ENCODE assay signal across 29 cellular contexts in the genomic region with DNA sequence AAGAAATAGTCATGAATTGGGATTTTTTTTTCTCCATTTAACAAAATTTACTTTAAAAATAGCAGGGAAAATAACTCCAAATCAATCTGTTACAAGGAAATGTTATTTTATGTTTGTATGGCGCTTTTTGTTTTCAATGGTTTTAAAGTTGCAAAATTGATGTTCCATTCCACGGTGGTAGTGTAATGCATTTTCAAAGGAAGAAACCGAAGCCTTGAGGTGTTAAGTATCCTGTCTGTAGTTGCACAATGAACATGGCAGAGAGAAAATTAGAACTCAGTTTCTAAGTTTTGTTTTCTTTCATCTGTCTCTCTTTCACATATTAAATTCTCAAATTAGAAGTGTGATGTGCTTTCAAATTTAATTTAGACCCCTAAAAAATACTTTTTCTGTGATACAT.
DNase-seq lines count a peak whose midpoint lies in the region; ATAC-seq, FAIRE-seq and TF ChIP-seq lines count a peak whose summit lies in the region.
"Had no signal": no experiment of that assay in that cellular context is flagged by ENCODE, and none has a peak within 500 bp of the region (broad histone marks: within the 10 kb centered on the region; RNA-seq: fewer than 3 reads in every experiment).

No MANE protein-coding gene starts in this region.

- H3K4me3 ChIP-seq in A549 = no peak overlapping the region
- no peak overlapping the region for H3K4me3 ChIP-seq in choroid plexus epithelial cell (ENCODE audit: low read depth, low read length)
- H3K4me3 ChIP-seq in osteoblast (ENCODE audit: insufficient read depth, low read length) = peak overlapping the region; percentile 52
- H3K4me3 ChIP-seq: BLaER1, body of pancreas, GM12878, neural progenitor cell, transverse colon had no signal

- H3K36me3 Mint-ChIP-seq in glutamatergic neuron (ENCODE audit: unreplicated experiment) = no peaks in the 10 kb centered on the region
- H3K36me3 Mint-ChIP-seq: activated CD4-positive, alpha-beta memory T cell treated with anti-CD3 and anti-CD28 coated beads for 36 hours; activated naive CD8-positive, alpha-beta T cell treated with anti-CD3 and anti-CD28 coated beads for 36 hours had no signal

- H3K4me2 ChIP-seq in A549 (peak overlapping the region; percentile 69; the same call in 2 of the 3 replicates), osteoblast (ENCODE audit: insufficient read depth, low read length) (peak overlapping the region; percentile 78)
- H3K4me2 ChIP-seq: BLaER1, neural progenitor cell had no signal

- no peaks in the 10 kb centered on the region for H3K4me1 Mint-ChIP-seq in glutamatergic neuron (ENCODE audit: low read depth, unreplicated experiment)
- H3K4me1 Mint-ChIP-seq: activated naive CD8-positive, alpha-beta T cell treated with anti-CD3 and anti-CD28 coated beads for 36 hours; neural progenitor cell had no signal

- peaks cover 42% of the 10 kb centered on the region for H3K4me1 ChIP-seq in A549
- H3K4me1 ChIP-seq in osteoblast (ENCODE audit: insufficient read depth, low read length) = peaks cover 53% of the 10 kb centered on the region
- H3K4me1 ChIP-seq: BLaER1, body of pancreas, neural progenitor cell, transverse colon had no signal

- no peaks in the 10 kb centered on the region for H3K36me3 ChIP-seq in osteoblast (ENCODE audit: insufficient read depth, low read length)
- H3K36me3 ChIP-seq: BLaER1, neural progenitor cell, sigmoid colon, transverse colon had no signal

- no peaks in the 10 kb centered on the region for H3K27me3 ChIP-seq in osteoblast (ENCODE audit: insufficient read depth, low read length)
- H3K27me3 ChIP-seq: BLaER1, body of pancreas, neural progenitor cell, sigmoid colon, transverse colon had no signal

- POLR2A ChIA-PET in A549 (lab: Yijun Ruan, JAX) = no interaction called here

- peaks cover 2% of the 10 kb centered on the region for H3K27me3 Mint-ChIP-seq in glutamatergic neuron (ENCODE audit: unreplicated experiment)
- H3K27me3 Mint-ChIP-seq: activated CD4-positive, alpha-beta memory T cell treated with anti-CD3 and anti-CD28 coated beads for 36 hours; activated naive CD8-positive, alpha-beta T cell treated with anti-CD3 and anti-CD28 coated beads for 36 hours had no signal

- ATAC-seq in A549 = no peak
- ATAC-seq: body of pancreas, GM12878, Right ventricle myocardium inferior had no signal

- no peaks in the 10 kb centered on the region for H3K9me3 Mint-ChIP-seq in glutamatergic neuron (ENCODE audit: unreplicated experiment)
- H3K9me3 Mint-ChIP-seq: activated CD4-positive, alpha-beta memory T cell treated with anti-CD3 and anti-CD28 coated beads for 36 hours; activated naive CD8-positive, alpha-beta T cell treated with anti-CD3 and anti-CD28 coated beads for 36 hours; neural progenitor cell had no signal

- no peaks in the 10 kb centered on the region for H3K79me2 ChIP-seq in osteoblast (ENCODE audit: insufficient read depth, low read length)

- H3K27ac Mint-ChIP-seq in glutamatergic neuron (ENCODE audit: unreplicated experiment) = no peak overlapping the region
- H3K27ac Mint-ChIP-seq: activated CD4-positive, alpha-beta memory T cell treated with anti-CD3 and anti-CD28 coated beads for 36 hours; activated naive CD8-positive, alpha-beta T cell treated with anti-CD3 and anti-CD28 coated beads for 36 hours; neural progenitor cell had no signal

- FAIRE-seq in A549 (lab: Jason Lieb, UNC) = no peak
- FAIRE-seq: GM12878, H1, keratinocyte had no signal

- WGBS in A549 (ENCODE audit: missing lambda C conversion rate) = 80% methylated on average over 3 of the region's 3 CpGs

- no peak overlapping the region for H3K4me3 Mint-ChIP-seq in glutamatergic neuron (ENCODE audit: unreplicated experiment)
- H3K4me3 Mint-ChIP-seq: activated CD4-positive, alpha-beta memory T cell treated with anti-CD3 and anti-CD28 coated beads for 36 hours; activated naive CD8-positive, alpha-beta T cell treated with anti-CD3 and anti-CD28 coated beads for 36 hours; neural progenitor cell had no signal

- no peak for TF ChIP-seq RAD21 in A549 (conservative IDR thresholded peaks at IDR 0.05 in 1 of 2, IDR thresholded peaks at IDR 0.05 in 1 of 2)

- no peaks in the 10 kb centered on the region for H4K20me1 ChIP-seq in osteoblast (ENCODE audit: insufficient read depth, low read length)
- H4K20me1 ChIP-seq: BLaER1 had no signal

- TF ChIP-seq EP300 in A549 (IDR thresholded peaks at IDR 0.05) = no peak

- no peak for TF ChIP-seq CTCF in A549 (IDR thresholded peaks at IDR 0.05)
- no peak for TF ChIP-seq CTCF in choroid plexus epithelial cell (conservative IDR thresholded peaks at IDR 0.05; ENCODE audit: low read depth, low read length)
- TF ChIP-seq CTCF in osteoblast (IDR thresholded peaks at IDR 0.05; ENCODE audit: extremely low read depth, low read depth, low read length) = no peak
- TF ChIP-seq CTCF in glutamatergic neuron (IDR thresholded peaks at IDR 0.05; ENCODE audit: partially characterized antibody, unreplicated experiment) = no peak

- H3K9me3 ChIP-seq in A549 (no peaks in the 10 kb centered on the region), osteoblast (ENCODE audit: low read depth, low read length) (no peaks in the 10 kb centered on the region)
- H3K9me3 ChIP-seq: BLaER1, body of pancreas, sigmoid colon, transverse colon had no signal

- TF ChIP-seq POLR2A in A549 (IDR thresholded peaks at IDR 0.05; ENCODE audit: low read length) = no peak

- DNase-seq in A549 (ENCODE audit: low read depth in 1 of 2, low spot score in 1 of 2) (no peak), LHCN-M2 (ENCODE audit: low read depth) (peak; percentile 67), choroid plexus epithelial cell (ENCODE audit: low read depth) (peak; percentile 79), osteoblast (ENCODE audit: insufficient read length, low spot score, missing footprints) (no peak), glutamatergic neuron (no peak), medulla oblongata (ENCODE audit: extremely low spot score) (no peak), NCI-H345 (lab: John Stamatoyannopoulos, UW) (no peak)
- DNase-seq in activated CD8-positive, alpha-beta memory T cell treated with anti-CD3 and anti-CD28 coated beads, Interleukin-2, amount 50 U/mL, for 48 hours = no peak
- DNase-seq: activated CD4-positive, alpha-beta memory T cell treated with anti-CD3 and anti-CD28 coated beads for 36 hours; activated effector memory CD4-positive, alpha-beta T cell treated with Interleukin-2 at 50 U/mL for 16 hours; activated naive CD8-positive, alpha-beta T cell treated with anti-CD3 and anti-CD28 coated beads for 36 hours; activated T-cell treated with anti-CD3 and anti-CD28 coated beads for 4 hours; body of pancreas; DMS79; effector CD8-positive, alpha-beta T cell; Karpas-422; NCI-H1092 treated with DMSO at 0.1 percent for 48 hours; NCI-H2029; NCI-H226; NCI-H748 treated with DMSO at 0.1 percent for 48 hours; sigmoid colon; stimulated activated CD8-positive, alpha-beta memory T cell treated with anti-CD3 and anti-CD28 coated beads, Interleukin-4, amount 100 ng/mL, for 48 hours; transverse colon had no signal

- CTCF ChIA-PET in A549 (lab: Yijun Ruan, JAX) = no interaction called here

- H3K27ac ChIP-seq in A549 (peak overlapping the region in 1 of 2 experiments; percentile 77; a peak in 2 of 6 replicates), osteoblast (ENCODE audit: low read depth, low read length) (peak overlapping the region; percentile 87)
- H3K27ac ChIP-seq: BLaER1, body of pancreas, neural progenitor cell, transverse colon had no signal

- H2AFZ ChIP-seq in osteoblast (ENCODE audit: low read length) = no peak overlapping the region
- H2AFZ ChIP-seq: neural progenitor cell had no signal

TF ChIP-seq in A549, 52 proteins besides CTCF, POLR2A, EP300 and RAD21 (continues in another document):
- TF ChIP-seq CBX2 (IDR thresholded peaks at IDR 0.05; ENCODE audit: borderline replicate concordance, low read depth) (no peak), FOXS1 (CRISPR knock-in tag; IDR thresholded peaks at IDR 0.05) (no peak), RNF2 (IDR thresholded peaks at IDR 0.05; ENCODE audit: borderline replicate concordance, low read depth) (no peak), NFE2L2 (conservative IDR thresholded peaks at IDR 0.05; ENCODE audit: low read length) (no peak), RARB (CRISPR knock-in tag; IDR thresholded peaks at IDR 0.05) (no peak), RCOR1 (IDR thresholded peaks at IDR 0.05; ENCODE audit: low read depth, low read length) (no peak), E2F6 (IDR thresholded peaks at IDR 0.05; ENCODE audit: borderline replicate concordance, low read depth) (no peak), HDAC2 (IDR thresholded peaks at IDR 0.05) (no peak), EHF (CRISPR knock-in tag; IDR thresholded peaks at IDR 0.05) (no peak), CHD2 (IDR thresholded peaks at IDR 0.05; ENCODE audit: low read length, partially characterized antibody) (no peak), TFCP2L1 (CRISPR knock-in tag; IDR thresholded peaks at IDR 0.05) (no peak), HOXA7 (CRISPR knock-in tag; IDR thresholded peaks at IDR 0.05) (no peak)
- TF ChIP-seq, protein P1, sequence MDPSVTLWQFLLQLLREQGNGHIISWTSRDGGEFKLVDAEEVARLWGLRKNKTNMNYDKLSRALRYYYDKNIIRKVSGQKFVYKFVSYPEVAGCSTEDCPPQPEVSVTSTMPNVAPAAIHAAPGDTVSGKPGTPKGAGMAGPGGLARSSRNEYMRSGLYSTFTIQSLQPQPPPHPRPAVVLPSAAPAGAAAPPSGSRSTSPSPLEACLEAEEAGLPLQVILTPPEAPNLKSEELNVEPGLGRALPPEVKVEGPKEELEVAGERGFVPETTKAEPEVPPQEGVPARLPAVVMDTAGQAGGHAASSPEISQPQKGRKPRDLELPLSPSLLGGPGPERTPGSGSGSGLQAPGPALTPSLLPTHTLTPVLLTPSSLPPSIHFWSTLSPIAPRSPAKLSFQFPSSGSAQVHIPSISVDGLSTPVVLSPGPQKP (IDR thresholded peaks at IDR 0.05; ENCODE audit: low read depth, low read length) = no peak
- TF ChIP-seq, protein P2, sequence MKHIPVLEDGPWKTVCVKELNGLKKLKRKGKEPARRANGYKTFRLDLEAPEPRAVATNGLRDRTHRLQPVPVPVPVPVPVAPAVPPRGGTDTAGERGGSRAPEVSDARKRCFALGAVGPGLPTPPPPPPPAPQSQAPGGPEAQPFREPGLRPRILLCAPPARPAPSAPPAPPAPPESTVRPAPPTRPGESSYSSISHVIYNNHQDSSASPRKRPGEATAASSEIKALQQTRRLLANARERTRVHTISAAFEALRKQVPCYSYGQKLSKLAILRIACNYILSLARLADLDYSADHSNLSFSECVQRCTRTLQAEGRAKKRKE (CRISPR knock-in tag; IDR thresholded peaks at IDR 0.05; ENCODE audit: low read depth) = no peak

Comparison
In these comparisons a context has a peak if more than half of its experiments do, and no peak if none do; other contexts are left out.
1. DNase-seq: peak in LHCN-M2 (single experiment) and choroid plexus epithelial cell (single experiment); none in A549 (0 of 2), osteoblast (single experiment), glutamatergic neuron (single experiment), medulla oblongata (single experiment), activated CD8-positive, alpha-beta memory T cell treated with anti-CD3 and anti-CD28 coated beads, Interleukin-2, amount 50 U/mL, for 48 hours (single experiment) and NCI-H345 (single experiment).